Comparison of ENCODE assay signal across 1 cellular context in genomic region chrX:52934704-52935468, GRCh38.
A peak's percentile ranks its signal among the peaks of the same experiment; 100 is the strongest.
TF ChIP-seq lines count a peak whose summit lies in the region.

No MANE protein-coding gene starts in this region.

TF ChIP-seq in HepG2, 621 proteins besides CTCF, POLR2A, EP300 and RAD21 (continued from another document and continues in another):
- TF ChIP-seq EED (CRISPR knock-in tag; IDR thresholded peaks at IDR 0.05) (no peak), ZNF484 (CRISPR knock-in tag; IDR thresholded peaks at IDR 0.05; ENCODE audit: borderline replicate concordance, low read depth) (no peak), ZNF569 (CRISPR knock-in tag; IDR thresholded peaks at IDR 0.05; ENCODE audit: borderline replicate concordance) (no peak), ZNF549 (CRISPR knock-in tag; IDR thresholded peaks at IDR 0.05) (no peak), CSRNP1 (CRISPR knock-in tag; IDR thresholded peaks at IDR 0.05) (no peak), KMT2B (CRISPR knock-in tag; IDR thresholded peaks at IDR 0.05) (0 out of 2 replicates have a peak, but pooled peaks have one; percentile 66), ZNF251 (CRISPR knock-in tag; IDR thresholded peaks at IDR 0.05) (no peak), XBP1 (CRISPR knock-in tag; IDR thresholded peaks at IDR 0.05) (no peak), ZBTB21 (CRISPR knock-in tag; IDR thresholded peaks at IDR 0.05) (no peak), RNF219 (CRISPR knock-in tag; IDR thresholded peaks at IDR 0.05) (no peak), ZNF577 (CRISPR knock-in tag; IDR thresholded peaks at IDR 0.05; ENCODE audit: borderline replicate concordance, low read depth) (no peak), ZNF501 (CRISPR knock-in tag; IDR thresholded peaks at IDR 0.05) (peak; percentile 78), ZNF382 (CRISPR knock-in tag; IDR thresholded peaks at IDR 0.05; ENCODE audit: borderline replicate concordance) (no peak), TBX2 (CRISPR knock-in tag; IDR thresholded peaks at IDR 0.05; ENCODE audit: borderline replicate concordance) (peak; percentile 93), MXD3 (CRISPR knock-in tag; IDR thresholded peaks at IDR 0.05) (no peak), GATAD2A (CRISPR knock-in tag; IDR thresholded peaks at IDR 0.05) (peak; percentile 57), PRDM4 (CRISPR knock-in tag; IDR thresholded peaks at IDR 0.05; ENCODE audit: borderline replicate concordance) (no peak), SSRP1 (CRISPR knock-in tag; IDR thresholded peaks at IDR 0.05) (peak; percentile 59; the same call in 1 of the 2 replicates), HDAC2 (CRISPR knock-in tag; IDR thresholded peaks at IDR 0.05) (peak; percentile 26; the same call in 1 of the 2 replicates), ZNF563 (CRISPR knock-in tag; IDR thresholded peaks at IDR 0.05) (no peak; the same call in 1 of the 2 replicates), USF2 (IDR thresholded peaks at IDR 0.05; ENCODE audit: low read depth, low read length) (no peak), USF2 (CRISPR knock-in tag; IDR thresholded peaks at IDR 0.05; ENCODE audit: borderline replicate concordance) (no peak), ZNF644 (CRISPR knock-in tag; IDR thresholded peaks at IDR 0.05; ENCODE audit: low read depth) (no peak), ZNF33B (CRISPR knock-in tag; IDR thresholded peaks at IDR 0.05) (no peak), ZNF446 (CRISPR knock-in tag; IDR thresholded peaks at IDR 0.05) (no peak), DRAP1 (CRISPR knock-in tag; IDR thresholded peaks at IDR 0.05) (peak; percentile 31; the same call in 1 of the 2 replicates), ZNF678 (CRISPR knock-in tag; IDR thresholded peaks at IDR 0.05) (no peak), ZNF572 (CRISPR knock-in tag; IDR thresholded peaks at IDR 0.05) (no peak), MEIS1 (CRISPR knock-in tag; IDR thresholded peaks at IDR 0.05; ENCODE audit: borderline replicate concordance) (no peak), NCOA2 (CRISPR knock-in tag; IDR thresholded peaks at IDR 0.05) (0 out of 2 replicates have a peak, but pooled peaks have one; percentile 42), MYC (CRISPR knock-in tag; IDR thresholded peaks at IDR 0.05; ENCODE audit: borderline replicate concordance) (no peak; the same call in 1 of the 2 replicates), LRRFIP1 (CRISPR knock-in tag; conservative IDR thresholded peaks at IDR 0.05) (no peak), REST (IDR thresholded peaks at IDR 0.05; ENCODE audit: borderline replicate concordance in 1 of 2, low read depth in 1 of 2, low read length in 2 of 2) (no peak), ZNF44 (CRISPR knock-in tag; IDR thresholded peaks at IDR 0.05) (no peak), ZNF773 (CRISPR knock-in tag; IDR thresholded peaks at IDR 0.05; ENCODE audit: borderline replicate concordance) (no peak), CHD4 (IDR thresholded peaks at IDR 0.05; ENCODE audit: borderline replicate concordance, low read length) (no peak), BATF2 (CRISPR knock-in tag; IDR thresholded peaks at IDR 0.05) (no peak), HNF1B (CRISPR knock-in tag; IDR thresholded peaks at IDR 0.05) (no peak; the same call in 1 of the 2 replicates), ETV6 (CRISPR knock-in tag; conservative IDR thresholded peaks at IDR 0.05) (no peak), MAX (IDR thresholded peaks at IDR 0.05) (0 out of 2 replicates have a peak, but pooled peaks have one; percentile 15), RFX3 (CRISPR knock-in tag; IDR thresholded peaks at IDR 0.05) (no peak), RELA (CRISPR knock-in tag; IDR thresholded peaks at IDR 0.05) (no peak), FOXK1 (CRISPR knock-in tag; IDR thresholded peaks at IDR 0.05; ENCODE audit: borderline replicate concordance, low read depth) (0 out of 2 replicates have a peak, but pooled peaks have one; percentile 22), CENPBD1 (CRISPR knock-in tag; IDR thresholded peaks at IDR 0.05; ENCODE audit: borderline replicate concordance, low read depth) (no peak), FOXJ3 (CRISPR knock-in tag; IDR thresholded peaks at IDR 0.05; ENCODE audit: borderline replicate concordance) (no peak), U2AF2 (IDR thresholded peaks at IDR 0.05; ENCODE audit: low read depth, low read length) (no peak), MATR3 (CRISPR knock-in tag; IDR thresholded peaks at IDR 0.05) (no peak), ZNF607 (CRISPR knock-in tag; IDR thresholded peaks at IDR 0.05; ENCODE audit: borderline replicate concordance) (0 out of 2 replicates have a peak, but pooled peaks have one; percentile 24)
